In the genomic region with DNA sequence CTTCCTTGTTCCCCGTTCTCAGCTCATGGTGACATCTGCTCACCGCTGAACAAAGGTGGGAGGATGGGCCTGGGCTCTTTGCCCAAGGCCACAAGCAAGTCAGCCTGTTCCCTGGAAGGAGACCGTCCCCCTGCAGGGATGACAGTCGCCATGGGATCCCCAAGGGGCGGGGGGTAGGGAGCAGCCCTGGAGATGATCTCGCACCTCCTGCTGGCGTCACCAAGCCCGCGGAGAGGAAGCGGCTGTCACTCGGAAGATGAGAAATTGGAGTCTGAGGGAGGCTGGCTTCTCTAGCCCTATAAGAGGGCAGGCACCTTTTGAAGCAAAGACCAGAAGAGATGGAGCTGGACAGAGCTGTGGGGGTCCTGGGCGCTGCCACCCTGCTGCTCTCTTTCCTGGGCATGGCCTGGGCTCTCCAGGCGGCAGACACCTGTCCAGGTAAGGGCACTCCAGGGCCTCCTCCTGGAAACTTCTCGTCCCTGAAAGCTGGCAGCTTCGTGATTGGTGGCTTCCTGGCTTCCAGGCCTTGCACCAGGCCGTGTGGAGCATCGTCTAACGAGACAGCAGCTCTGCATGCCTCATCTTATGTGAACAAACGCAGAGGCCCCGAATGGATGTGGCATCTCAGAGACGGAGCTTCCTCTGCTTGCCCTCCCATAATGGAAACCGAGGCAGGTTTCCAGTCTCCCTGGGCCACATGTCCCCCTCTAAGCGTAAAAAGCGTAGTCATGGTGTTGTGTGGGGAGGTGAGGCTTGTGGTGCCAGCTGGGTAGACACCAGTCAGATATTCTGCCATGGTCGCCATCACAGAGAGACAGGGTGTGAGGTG, we compare ENCODE assay signal across 19 cellular contexts. TPM values are rescaled to one million over a fixed set of nuclear protein-coding genes. Genes with fewer than 3 reads are reported as not detected.
"Had no signal": no experiment of that assay in that cellular context is flagged by ENCODE, and none has a peak within 500 bp of the region (broad histone marks: within the 10 kb centered on the region; RNA-seq: fewer than 3 reads in every experiment).

Gene FCN2 (plus strand): TSS at position 327 of the 829 bp plus-strand sequence. CDS start 12 bp downstream, at position 339.

- H3K36me3 ChIP-seq: brain microvascular endothelial cell, neutrophil, tibial artery had no signal

- H3K4me3 ChIP-seq: mucosa of descending colon, tibial artery had no signal

- H3K9me3 Mint-ChIP-seq: activated naive CD8-positive, alpha-beta T cell treated with anti-CD3 and anti-CD28 coated beads, Interleukin-2, amount 10 ng/mL, durations not matched to agents 7 days and 5 days; central memory CD8-positive, alpha-beta T cell; immature natural killer cell; stimulated activated effector memory CD8-positive, alpha-beta T cell treated with anti-CD3 and anti-CD28 coated beads, Interleukin-12 subunit alpha, Interleukin-12 subunit beta, amount 100 ng/mL, for 72 hours had no signal

- H3K27ac ChIP-seq: brain microvascular endothelial cell, neutrophil, parathyroid adenoma, tibial artery had no signal

- H3K4me1 Mint-ChIP-seq: activated naive CD8-positive, alpha-beta T cell treated with anti-CD3 and anti-CD28 coated beads, Interleukin-2, amount 10 ng/mL, durations not matched to agents 7 days and 5 days; central memory CD8-positive, alpha-beta T cell; immature natural killer cell; naive thymus-derived CD4-positive, alpha-beta T cell; stimulated activated effector memory CD8-positive, alpha-beta T cell treated with anti-CD3 and anti-CD28 coated beads, Interleukin-12 subunit alpha, Interleukin-12 subunit beta, amount 100 ng/mL, for 72 hours had no signal

- H3K4me1 ChIP-seq: parathyroid adenoma, tibial artery had no signal

- H3K9me3 ChIP-seq: mucosa of descending colon, neutrophil, tibial artery had no signal

- H3K27me3 ChIP-seq: brain microvascular endothelial cell had no signal

- H3K36me3 Mint-ChIP-seq: activated naive CD8-positive, alpha-beta T cell treated with anti-CD3 and anti-CD28 coated beads, Interleukin-2, amount 10 ng/mL, durations not matched to agents 7 days and 5 days; immature natural killer cell; naive thymus-derived CD4-positive, alpha-beta T cell; stimulated activated effector memory CD8-positive, alpha-beta T cell treated with anti-CD3 and anti-CD28 coated beads, Interleukin-12 subunit alpha, Interleukin-12 subunit beta, amount 100 ng/mL, for 72 hours had no signal

- ATAC-seq: activated CD4-positive, CD25-positive, alpha-beta regulatory T cell treated with anti-CD3 and anti-CD28 coated beads, Interleukin-2, amount 50 U/mL, for 24 hours; mucosa of descending colon; naive thymus-derived CD4-positive, alpha-beta T cell; stimulated activated effector memory CD8-positive, alpha-beta T cell treated with anti-CD3 and anti-CD28 coated beads, Interleukin-12 subunit alpha, Interleukin-12 subunit beta, amount 100 ng/mL, for 72 hours had no signal

- H3K27ac Mint-ChIP-seq: activated naive CD8-positive, alpha-beta T cell treated with anti-CD3 and anti-CD28 coated beads, Interleukin-2, amount 10 ng/mL, durations not matched to agents 7 days and 5 days; immature natural killer cell; naive thymus-derived CD4-positive, alpha-beta T cell; stimulated activated effector memory CD8-positive, alpha-beta T cell treated with anti-CD3 and anti-CD28 coated beads, Interleukin-12 subunit alpha, Interleukin-12 subunit beta, amount 100 ng/mL, for 72 hours had no signal

- H3K4me3 Mint-ChIP-seq: activated naive CD8-positive, alpha-beta T cell treated with anti-CD3 and anti-CD28 coated beads, Interleukin-2, amount 10 ng/mL, durations not matched to agents 7 days and 5 days; central memory CD8-positive, alpha-beta T cell; immature natural killer cell; naive thymus-derived CD4-positive, alpha-beta T cell; stimulated activated effector memory CD8-positive, alpha-beta T cell treated with anti-CD3 and anti-CD28 coated beads, Interleukin-12 subunit alpha, Interleukin-12 subunit beta, amount 100 ng/mL, for 72 hours had no signal

- DNase-seq: activated CD4-positive, alpha-beta T cell treated with anti-CD3 and anti-CD28 coated beads, Interleukin-2, amount 50 U/mL, for 1 hour; activated naive CD8-positive, alpha-beta T cell treated with anti-CD3 and anti-CD28 coated beads, Interleukin-2, amount 10 ng/mL, durations not matched to agents 7 days and 5 days; anterior cingulate cortex; brain microvascular endothelial cell; effector memory CD4-positive, alpha-beta T cell; foreskin melanocyte; immature natural killer cell; mammary epithelial cell; mucosa of descending colon; naive thymus-derived CD4-positive, alpha-beta T cell; T-helper 9 cell; tibial artery had no signal

RNA-seq across cellular contexts. Expression of gene FCN2, which starts in this region (rescaled TPM):
- total RNA-seq: activated naive CD8-positive, alpha-beta T cell treated with anti-CD3 and anti-CD28 coated beads, Interleukin-2, amount 10 ng/mL, durations not matched to agents 7 days and 5 days; fibroblast of lung; mammary epithelial cell; mucosa of descending colon; naive thymus-derived CD4-positive, alpha-beta T cell; renal cortical epithelial cell had no signal
